In genomic region chr12:15220451-15220850, GRCh38 we compare ENCODE assay signal across 1 cellular context.
TF ChIP-seq lines count a peak whose summit lies in the region.

No MANE protein-coding gene starts in this region.

TF ChIP-seq in SK-N-SH, 30 proteins besides CTCF, POLR2A, EP300 and RAD21 (continued from another document):
- TF ChIP-seq SMC3 (IDR thresholded peaks at IDR 0.05; ENCODE audit: low read depth, low read length) (no peak), TCF12 (IDR thresholded peaks at IDR 0.05) (no peak), RFX5 (IDR thresholded peaks at IDR 0.05; ENCODE audit: low read length) (no peak), JUND (IDR thresholded peaks at IDR 0.05) (no peak), TEAD4 (IDR thresholded peaks at IDR 0.05; ENCODE audit: borderline replicate concordance, insufficient read depth) (no peak), FOSL2 (IDR thresholded peaks at IDR 0.05; ENCODE audit: borderline replicate concordance, low read depth) (no peak), NRF1 (IDR thresholded peaks at IDR 0.05; ENCODE audit: low read depth, low read length) (no peak), NFIC (IDR thresholded peaks at IDR 0.05; ENCODE audit: borderline replicate concordance) (no peak), MEF2A (IDR thresholded peaks at IDR 0.05; ENCODE audit: borderline replicate concordance, low read depth) (no peak), SIN3A (IDR thresholded peaks at IDR 0.05; ENCODE audit: borderline replicate concordance, low read depth, low read length) (no peak)
